Comparison of ENCODE assay signal across 22 cellular contexts in the genomic region with DNA sequence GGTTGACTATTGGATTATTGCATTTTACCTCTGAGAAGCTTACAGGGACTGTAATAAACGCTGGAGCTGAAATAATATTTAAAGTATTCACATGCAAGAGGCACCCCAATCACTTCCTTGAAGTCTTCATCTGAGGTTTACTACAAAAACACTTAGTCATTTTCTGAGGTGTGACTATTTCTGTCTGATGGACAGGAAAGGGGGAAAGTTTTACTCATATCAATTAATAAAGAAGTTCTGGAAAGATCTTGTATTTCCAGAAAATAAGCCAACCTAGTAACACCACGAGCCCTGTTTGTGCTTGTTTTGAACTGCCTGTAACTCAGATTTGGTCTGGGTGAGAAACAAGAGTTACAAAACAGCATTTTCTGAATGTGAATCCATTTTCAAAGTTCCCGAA.
A peak's percentile ranks its signal among the peaks of the same experiment; 100 is the strongest.
DNase-seq lines count a peak whose midpoint lies in the region; ATAC-seq lines count a peak whose summit lies in the region.
"Had no signal": no experiment of that assay in that cellular context is flagged by ENCODE, and none has a peak within 500 bp of the region (broad histone marks: within the 10 kb centered on the region; RNA-seq: fewer than 3 reads in every experiment).

No MANE protein-coding gene starts in this region.

- H3K27ac Mint-ChIP-seq in CD4-positive, CD25-positive, alpha-beta regulatory T cell: peak overlapping the region in 2 of 3 donors; percentile 20 to 53
- peak overlapping the region; percentile 70 for H3K27ac Mint-ChIP-seq in activated CD4-positive, alpha-beta memory T cell treated with anti-CD3 and anti-CD28 coated beads, Interleukin-2, amount 10 ng/mL, durations not matched to agents 7 days and 5 days
- peak overlapping the region in 1 of 2 donors; percentile 52 for H3K27ac Mint-ChIP-seq in effector memory CD8-positive, alpha-beta T cell
- H3K27ac Mint-ChIP-seq: dendritic cell treated with granulocyte-macrophage colony-stimulating factor and Interleukin-4, amounts not matched to agents 40 ng/mL and 50 ng/mL, for 4 days; H9; progenitor cell of endocrine pancreas had no signal

- H3K4me3 Mint-ChIP-seq in CD4-positive, CD25-positive, alpha-beta regulatory T cell: no peak overlapping the region
- no peak overlapping the region for H3K4me3 Mint-ChIP-seq in activated CD4-positive, alpha-beta memory T cell treated with anti-CD3 and anti-CD28 coated beads, Interleukin-2, amount 10 ng/mL, durations not matched to agents 7 days and 5 days
- peak overlapping the region in 1 of 2 donors; percentile 31 for H3K4me3 Mint-ChIP-seq in effector memory CD8-positive, alpha-beta T cell
- H3K4me3 Mint-ChIP-seq: dendritic cell treated with granulocyte-macrophage colony-stimulating factor and Interleukin-4, amounts not matched to agents 40 ng/mL and 50 ng/mL, for 4 days; H9 had no signal

- CTCF ChIA-PET in activated CD4-positive, alpha-beta memory T cell treated with anti-CD3 and anti-CD28 coated beads, Interleukin-2, amount 10 ng/mL, durations not matched to agents 7 days and 5 days (lab: Charles Lee): interaction anchor here (0.7 to 1.6 kb wide), 10 partner anchors 8 to 223 kb away, joined by 3 to 8 read pairs (median 3); no protein-coding TSS in a partner anchor

- ATAC-seq in activated CD4-positive, CD25-positive, alpha-beta regulatory T cell treated with anti-CD3 and anti-CD28 coated beads, Interleukin-2, amount 50 U/mL, for 24 hours: peak; percentile 68 to 72
- ATAC-seq in CD4-positive, CD25-positive, alpha-beta regulatory T cell (ENCODE audit: low read depth in 2 of 2): no peak
- peak; percentile 50 for ATAC-seq in effector memory CD8-positive, alpha-beta T cell (replicated peaks)
- ATAC-seq in HG03175 (IDR thresholded peaks at IDR 0.05; ENCODE audit: unreplicated experiment): no peak

- no peaks in the 10 kb centered on the region for H3K36me3 ChIP-seq in CD4-positive, CD25-positive, alpha-beta regulatory T cell (ENCODE audit: control insufficient read depth, insufficient read depth, low read length)
- H3K36me3 ChIP-seq: Peyer's patch, suprapubic skin had no signal

- no peak overlapping the region for H3K4me3 ChIP-seq in CD4-positive, CD25-positive, alpha-beta regulatory T cell (ENCODE audit: low read depth, low read length)
- H3K4me3 ChIP-seq: Peyer's patch, suprapubic skin had no signal

- no peak overlapping the region for H3K27ac ChIP-seq in CD4-positive, CD25-positive, alpha-beta regulatory T cell (ENCODE audit: insufficient read depth, low read length, poor library complexity, severe bottlenecking)
- H3K27ac ChIP-seq: 22Rv1, Peyer's patch, suprapubic skin had no signal

- DNase-seq in activated CD4-positive, CD25-positive, alpha-beta regulatory T cell (lab: John Stamatoyannopoulos, UW): no peak
- DNase-seq in CD4-positive, CD25-positive, alpha-beta regulatory T cell: peak in 1 of 3 donors; percentile 52
- no peak for DNase-seq in activated CD4-positive, alpha-beta memory T cell treated with anti-CD3 and anti-CD28 coated beads, Interleukin-2, amount 10 ng/mL, durations not matched to agents 7 days and 5 days
- no peak for DNase-seq in effector memory CD8-positive, alpha-beta T cell
- no peak for DNase-seq in hippocampal formation (lab: John Stamatoyannopoulos, UW)
- no peak for DNase-seq in NCI-H1694 (lab: John Stamatoyannopoulos, UW)
- DNase-seq: activated CD8-positive, alpha-beta memory T cell treated with anti-CD3 and anti-CD28 coated beads for 24 hours; activated effector memory CD4-positive, alpha-beta T cell treated with Interleukin-2 at 50 U/mL for 16 hours; aorta; H9; Karpas-422; NCI-H1694 treated with DMSO at 0.1 percent for 48 hours; NCI-H526 treated with DMSO at 0.1 percent for 48 hours; Peyer's patch; SIG-M5; stimulated activated CD4-positive, alpha-beta T cell treated with anti-CD3 and anti-CD28 coated beads, Interleukin-15, amount 100 ng/mL, for 24 hours had no signal

- POLR2A ChIA-PET in activated CD4-positive, alpha-beta memory T cell treated with anti-CD3 and anti-CD28 coated beads, Interleukin-2, amount 10 ng/mL, durations not matched to agents 7 days and 5 days (lab: Charles Lee): interaction anchor here (0.9 to 3.0 kb wide), 13 partner anchors 20 to 170 kb away, joined by 3 to 38 read pairs (median 7); a partner anchor contains a TSS

- H3K9me3 ChIP-seq in CD4-positive, CD25-positive, alpha-beta regulatory T cell (ENCODE audit: control insufficient read depth in 2 of 2, low read length in 2 of 2): no peaks in the 10 kb centered on the region
- H3K9me3 ChIP-seq: Peyer's patch, suprapubic skin had no signal

- no peaks in the 10 kb centered on the region for H3K36me3 Mint-ChIP-seq in CD4-positive, CD25-positive, alpha-beta regulatory T cell
- peaks cover 3% of the 10 kb centered on the region for H3K36me3 Mint-ChIP-seq in activated CD4-positive, alpha-beta memory T cell treated with anti-CD3 and anti-CD28 coated beads, Interleukin-2, amount 10 ng/mL, durations not matched to agents 7 days and 5 days (ENCODE audit: low read depth)
- H3K36me3 Mint-ChIP-seq in effector memory CD8-positive, alpha-beta T cell (ENCODE audit: insufficient read depth): no peaks in the 10 kb centered on the region

- no peaks in the 10 kb centered on the region for H3K9me3 Mint-ChIP-seq in CD4-positive, CD25-positive, alpha-beta regulatory T cell
- peaks cover 2% of the 10 kb centered on the region for H3K9me3 Mint-ChIP-seq in activated CD4-positive, alpha-beta memory T cell treated with anti-CD3 and anti-CD28 coated beads, Interleukin-2, amount 10 ng/mL, durations not matched to agents 7 days and 5 days
- no peaks in the 10 kb centered on the region for H3K9me3 Mint-ChIP-seq in effector memory CD8-positive, alpha-beta T cell
- H3K9me3 Mint-ChIP-seq: H9 had no signal

- H3K4me1 Mint-ChIP-seq in CD4-positive, CD25-positive, alpha-beta regulatory T cell: peaks cover 18 to 35% (median 26%) of the 10 kb centered on the region in 4 donors
- H3K4me1 Mint-ChIP-seq in activated CD4-positive, alpha-beta memory T cell treated with anti-CD3 and anti-CD28 coated beads, Interleukin-2, amount 10 ng/mL, durations not matched to agents 7 days and 5 days: peaks cover 51% of the 10 kb centered on the region
- peaks cover 23 to 30% of the 10 kb centered on the region in 2 donors for H3K4me1 Mint-ChIP-seq in effector memory CD8-positive, alpha-beta T cell (ENCODE audit: low read depth in 2 of 2)

- peaks cover 5% of the 10 kb centered on the region for H3K27me3 Mint-ChIP-seq in CD4-positive, CD25-positive, alpha-beta regulatory T cell
- no peaks in the 10 kb centered on the region for H3K27me3 Mint-ChIP-seq in activated CD4-positive, alpha-beta memory T cell treated with anti-CD3 and anti-CD28 coated beads, Interleukin-2, amount 10 ng/mL, durations not matched to agents 7 days and 5 days
- no peaks in the 10 kb centered on the region for H3K27me3 Mint-ChIP-seq in effector memory CD8-positive, alpha-beta T cell

- H3K27me3 ChIP-seq in CD4-positive, CD25-positive, alpha-beta regulatory T cell (ENCODE audit: control insufficient read depth, insufficient read depth, low read length): no peaks in the 10 kb centered on the region
- H3K27me3 ChIP-seq: Peyer's patch had no signal

- peaks cover 18% of the 10 kb centered on the region for H3K4me1 ChIP-seq in CD4-positive, CD25-positive, alpha-beta regulatory T cell (ENCODE audit: control insufficient read depth, insufficient read depth, low read length, poor library complexity, severe bottlenecking)
- H3K4me1 ChIP-seq: Peyer's patch, suprapubic skin had no signal

Comparison
In these comparisons a context has a peak if more than half of its experiments do, and no peak if none do; other contexts are left out.
1. ATAC-seq: peak in activated CD4-positive, CD25-positive, alpha-beta regulatory T cell treated with anti-CD3 and anti-CD28 coated beads, Interleukin-2, amount 50 U/mL, for 24 hours (2 of 2) and effector memory CD8-positive, alpha-beta T cell (single experiment); none in CD4-positive, CD25-positive, alpha-beta regulatory T cell (0 of 2) and HG03175 (single experiment).